ENCODE assay signal across 24 cellular contexts in the genomic region with DNA sequence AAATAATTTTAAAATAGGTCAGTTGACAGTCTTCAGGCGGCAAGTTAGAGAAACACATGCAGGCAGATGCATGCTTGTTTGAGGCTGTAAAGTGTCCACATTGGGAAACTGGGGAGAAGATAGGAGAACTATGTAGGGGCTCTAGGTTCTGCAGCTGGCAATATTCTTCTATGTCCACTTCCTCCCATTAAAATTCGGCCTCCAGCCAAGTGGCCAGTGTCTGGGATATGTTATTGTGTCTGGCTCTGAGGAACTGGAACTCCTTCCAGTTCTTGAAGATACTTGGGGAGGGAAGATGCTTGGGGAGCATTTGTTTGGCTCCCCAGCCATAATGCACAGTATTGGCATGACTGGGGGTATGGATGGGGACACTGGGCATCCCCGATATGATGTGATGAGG. TPM values are rescaled to one million over a fixed set of nuclear protein-coding genes. Genes with fewer than 3 reads are reported as not detected.
A peak's percentile ranks its signal among the peaks of the same experiment; 100 is the strongest.
DNase-seq lines count a peak whose midpoint lies in the region; ATAC-seq, FAIRE-seq and TF ChIP-seq lines count a peak whose summit lies in the region.
"Had no signal": no experiment of that assay in that cellular context is flagged by ENCODE, and none has a peak within 500 bp of the region (broad histone marks: within the 10 kb centered on the region; RNA-seq: fewer than 3 reads in every experiment).

No MANE protein-coding gene starts in this region.

- intact Hi-C loops in adrenal gland (cut with DNase I) (no loop called here), kidney (cut with DNase I) (no loop called here)

- H3K27ac Mint-ChIP-seq in stimulated activated effector memory CD8-positive, alpha-beta T cell treated with anti-CD3 and anti-CD28 coated beads, Interleukin-12 subunit alpha, Interleukin-12 subunit beta, amount 100 ng/mL, for 72 hours: no peak overlapping the region
- no peak overlapping the region for H3K27ac Mint-ChIP-seq in activated T-cell treated with anti-CD3 and anti-CD28 coated beads, Interleukin-2, amount 50 U/mL, for 72 hours
- H3K27ac Mint-ChIP-seq: activated CD8-positive, alpha-beta T cell treated with anti-CD3 and anti-CD28 coated beads for 36 hours; activated naive CD8-positive, alpha-beta T cell treated with anti-CD3 and anti-CD28 coated beads for 36 hours had no signal

- CTCF ChIA-PET in HEK293T (lab: Yijun Ruan, JAX): no interaction called here

- no peaks in the 10 kb centered on the region for H3K9me3 Mint-ChIP-seq in stimulated activated effector memory CD8-positive, alpha-beta T cell treated with anti-CD3 and anti-CD28 coated beads, Interleukin-12 subunit alpha, Interleukin-12 subunit beta, amount 100 ng/mL, for 72 hours
- no peaks in the 10 kb centered on the region for H3K9me3 Mint-ChIP-seq in activated T-cell treated with anti-CD3 and anti-CD28 coated beads, Interleukin-2, amount 50 U/mL, for 72 hours
- H3K9me3 Mint-ChIP-seq: activated CD8-positive, alpha-beta T cell treated with anti-CD3 and anti-CD28 coated beads for 36 hours; activated naive CD8-positive, alpha-beta T cell treated with anti-CD3 and anti-CD28 coated beads for 36 hours had no signal

- peak; percentile 36 for DNase-seq in EH (ENCODE audit: low read depth)
- peak in 4 of 7 donors; percentile 47 to 71 (median 52) for DNase-seq in adrenal gland
- peak; percentile 33 for DNase-seq in kidney
- no peak for DNase-seq in stimulated activated effector memory CD8-positive, alpha-beta T cell treated with anti-CD3 and anti-CD28 coated beads, Interleukin-12 subunit alpha, Interleukin-12 subunit beta, amount 100 ng/mL, for 72 hours (ENCODE audit: low spot score in 2 of 2)
- DNase-seq in activated T-cell treated with anti-CD3 and anti-CD28 coated beads, Interleukin-2, amount 50 U/mL, for 72 hours: no peak
- no peak for DNase-seq in HEK293T (ENCODE audit: extremely low spot score)
- DNase-seq: activated CD8-positive, alpha-beta T cell treated with anti-CD3 and anti-CD28 coated beads for 36 hours; activated effector memory CD4-positive, alpha-beta T cell treated with Interleukin-2 at 50 U/mL for 16 hours; activated naive CD8-positive, alpha-beta T cell treated with anti-CD3 and anti-CD28 coated beads for 36 hours; C1 segment of cervical spinal cord; Calu3; KG1; NCI-H69; spleen; stimulated activated CD4-positive, alpha-beta T cell treated with anti-CD3 and anti-CD28 coated beads, Interleukin-4, amount 100 ng/mL, for 1 hour; stimulated activated naive CD4-positive, alpha-beta T cell; T1000 had no signal

- H3K4me1 ChIP-seq in adrenal gland (replicated peaks in 1 of 2) (no peaks in the 10 kb centered on the region), kidney (ENCODE audit: control insufficient read depth in 1 of 2, insufficient read depth in 1 of 2, low read depth in 1 of 2, low read length in 2 of 2) (no peaks in the 10 kb centered on the region), rectal smooth muscle tissue (ENCODE audit: control insufficient read depth, insufficient read depth, low read length) (peaks cover 8% of the 10 kb centered on the region)
- H3K4me1 ChIP-seq: prostate gland had no signal

- no peak overlapping the region for H3K9ac ChIP-seq in kidney (ENCODE audit: low read length in 2 of 2)
- no peak overlapping the region for H3K9ac ChIP-seq in rectal smooth muscle tissue (ENCODE audit: low read length)

- H3K9me3 ChIP-seq in adrenal gland (replicated peaks in 1 of 3): no peaks in the 10 kb centered on the region
- no peaks in the 10 kb centered on the region for H3K9me3 ChIP-seq in kidney (ENCODE audit: control insufficient read depth in 1 of 2, low read length in 2 of 2)
- H3K9me3 ChIP-seq: prostate gland, spleen, vagina had no signal

- ATAC-seq in stimulated activated effector memory CD8-positive, alpha-beta T cell treated with anti-CD3 and anti-CD28 coated beads, Interleukin-12 subunit alpha, Interleukin-12 subunit beta, amount 100 ng/mL, for 72 hours: no peak
- no peak for ATAC-seq in HG03354 (IDR thresholded peaks at IDR 0.05; ENCODE audit: poor library complexity, severe bottlenecking, unreplicated experiment)
- ATAC-seq in activated T-cell treated with anti-CD3 and anti-CD28 coated beads, Interleukin-2, amount 50 U/mL, for 72 hours (replicated peaks in 1 of 2): no peak
- ATAC-seq: activated CD8-positive, alpha-beta T cell treated with anti-CD3 and anti-CD28 coated beads for 36 hours had no signal

- POLR2A ChIA-PET in HEK293T (lab: Yijun Ruan, JAX): no interaction called here

- no peaks in the 10 kb centered on the region for H3K36me3 ChIP-seq in adrenal gland (replicated peaks in 1 of 2)
- H3K36me3 ChIP-seq in kidney (ENCODE audit: control insufficient read depth in 1 of 2, insufficient read depth in 2 of 2, low read length in 2 of 2): no peaks in the 10 kb centered on the region
- no peaks in the 10 kb centered on the region for H3K36me3 ChIP-seq in rectal smooth muscle tissue (ENCODE audit: control insufficient read depth, insufficient read depth, low read length)
- H3K36me3 ChIP-seq: prostate gland, spleen, vagina had no signal

- 42 to 67% (median 59%) methylated on average over 2 to 3 of the region's 3 CpGs for WGBS in adrenal gland, 4 donors

- H3K4me1 Mint-ChIP-seq in stimulated activated effector memory CD8-positive, alpha-beta T cell treated with anti-CD3 and anti-CD28 coated beads, Interleukin-12 subunit alpha, Interleukin-12 subunit beta, amount 100 ng/mL, for 72 hours: no peaks in the 10 kb centered on the region
- no peaks in the 10 kb centered on the region for H3K4me1 Mint-ChIP-seq in activated T-cell treated with anti-CD3 and anti-CD28 coated beads, Interleukin-2, amount 50 U/mL, for 72 hours (ENCODE audit: low read depth)
- H3K4me1 Mint-ChIP-seq: activated naive CD8-positive, alpha-beta T cell treated with anti-CD3 and anti-CD28 coated beads for 36 hours had no signal

- H3K36me3 Mint-ChIP-seq in stimulated activated effector memory CD8-positive, alpha-beta T cell treated with anti-CD3 and anti-CD28 coated beads, Interleukin-12 subunit alpha, Interleukin-12 subunit beta, amount 100 ng/mL, for 72 hours: no peaks in the 10 kb centered on the region
- H3K36me3 Mint-ChIP-seq in activated T-cell treated with anti-CD3 and anti-CD28 coated beads, Interleukin-2, amount 50 U/mL, for 72 hours (ENCODE audit: insufficient read depth in 2 of 2): no peaks in the 10 kb centered on the region
- H3K36me3 Mint-ChIP-seq: activated naive CD8-positive, alpha-beta T cell treated with anti-CD3 and anti-CD28 coated beads for 36 hours had no signal

- TF ChIP-seq CTCF in adrenal gland (IDR thresholded peaks at IDR 0.05) (no peak), kidney (IDR thresholded peaks at IDR 0.05; ENCODE audit: borderline replicate concordance, extremely low read depth, insufficient read depth) (no peak)

- FAIRE-seq in kidney (lab: Jason Lieb, UNC): no peak
- FAIRE-seq: GM12891, H1 had no signal

- TF ChIP-seq POLR2A in adrenal gland (IDR thresholded peaks at IDR 0.05): no peak

- H3K4me3 ChIP-seq in adrenal gland (no peak overlapping the region), kidney (ENCODE audit: low read length in 2 of 2) (no peak overlapping the region), rectal smooth muscle tissue (ENCODE audit: low read length) (no peak overlapping the region)
- H3K4me3 ChIP-seq: prostate gland, spleen, vagina had no signal

- H3K27me3 ChIP-seq in adrenal gland: no peaks in the 10 kb centered on the region
- H3K27me3 ChIP-seq in rectal smooth muscle tissue (ENCODE audit: control insufficient read depth, insufficient read depth, low read length): no peaks in the 10 kb centered on the region
- H3K27me3 ChIP-seq: spleen, vagina had no signal

- H3K4me3 Mint-ChIP-seq in stimulated activated effector memory CD8-positive, alpha-beta T cell treated with anti-CD3 and anti-CD28 coated beads, Interleukin-12 subunit alpha, Interleukin-12 subunit beta, amount 100 ng/mL, for 72 hours: no peak overlapping the region
- no peak overlapping the region for H3K4me3 Mint-ChIP-seq in activated T-cell treated with anti-CD3 and anti-CD28 coated beads, Interleukin-2, amount 50 U/mL, for 72 hours
- H3K4me3 Mint-ChIP-seq: activated CD8-positive, alpha-beta T cell treated with anti-CD3 and anti-CD28 coated beads for 36 hours; activated naive CD8-positive, alpha-beta T cell treated with anti-CD3 and anti-CD28 coated beads for 36 hours had no signal

- H3K27ac ChIP-seq in adrenal gland (no peak overlapping the region), kidney (ENCODE audit: low read depth in 2 of 2, low read length in 2 of 2) (no peak overlapping the region), rectal smooth muscle tissue (ENCODE audit: low read depth, low read length) (peak overlapping the region; percentile 30)
- H3K27ac ChIP-seq: epithelial cell of prostate, prostate gland, spleen, vagina had no signal

- no peaks in the 10 kb centered on the region for H3K27me3 Mint-ChIP-seq in activated T-cell treated with anti-CD3 and anti-CD28 coated beads, Interleukin-2, amount 50 U/mL, for 72 hours (ENCODE audit: low read depth)
- H3K27me3 Mint-ChIP-seq: activated CD8-positive, alpha-beta T cell treated with anti-CD3 and anti-CD28 coated beads for 36 hours; activated naive CD8-positive, alpha-beta T cell treated with anti-CD3 and anti-CD28 coated beads for 36 hours had no signal

TF ChIP-seq in HEK293T, 16 proteins besides CTCF, POLR2A, EP300 and RAD21:
- TF ChIP-seq FOXA1 (IDR thresholded peaks at IDR 0.05) (no peak), TARDBP (IDR thresholded peaks at IDR 0.05) (no peak), SP1 (IDR thresholded peaks at IDR 0.05) (no peak), FOXM1 (IDR thresholded peaks at IDR 0.05; ENCODE audit: borderline replicate concordance) (no peak), ELF4 (IDR thresholded peaks at IDR 0.05) (no peak)

RNA-seq across cellular contexts. Expression of gene KLF2, which starts 20.9 kb away (rescaled TPM):
- 10 to 100 TPM in 7 of 8 donors, 1 to 10 TPM in 1; 3.4 to 52.3 (median 27.0) TPM for total RNA-seq in adrenal gland
- polyA plus RNA-seq in adrenal gland: 10 to 100 TPM in 1 of 3 donors, 1 to 10 TPM in 2; 7.0 to 29.3 (median 9.6) TPM
- total RNA-seq in kidney: 131 TPM
- polyA plus RNA-seq in kidney (ENCODE audit: insufficient read depth, low read depth, low replicate concordance): 114 TPM
- total RNA-seq in activated T-cell treated with anti-CD3 and anti-CD28 coated beads, Interleukin-2, amount 50 U/mL, for 72 hours: under 1 TPM; 0.36 to 0.76 TPM

Comparison
In these comparisons a context has a peak if more than half of its experiments do, and no peak if none do; other contexts are left out.
1. DNase-seq: peak in EH (single experiment), adrenal gland (4 of 7) and kidney (single experiment); none in stimulated activated effector memory CD8-positive, alpha-beta T cell treated with anti-CD3 and anti-CD28 coated beads, Interleukin-12 subunit alpha, Interleukin-12 subunit beta, amount 100 ng/mL, for 72 hours (0 of 2), activated T-cell treated with anti-CD3 and anti-CD28 coated beads, Interleukin-2, amount 50 U/mL, for 72 hours (0 of 2) and HEK293T (single experiment).